9 cellular contexts compared by ENCODE assay signal in the genomic region with DNA sequence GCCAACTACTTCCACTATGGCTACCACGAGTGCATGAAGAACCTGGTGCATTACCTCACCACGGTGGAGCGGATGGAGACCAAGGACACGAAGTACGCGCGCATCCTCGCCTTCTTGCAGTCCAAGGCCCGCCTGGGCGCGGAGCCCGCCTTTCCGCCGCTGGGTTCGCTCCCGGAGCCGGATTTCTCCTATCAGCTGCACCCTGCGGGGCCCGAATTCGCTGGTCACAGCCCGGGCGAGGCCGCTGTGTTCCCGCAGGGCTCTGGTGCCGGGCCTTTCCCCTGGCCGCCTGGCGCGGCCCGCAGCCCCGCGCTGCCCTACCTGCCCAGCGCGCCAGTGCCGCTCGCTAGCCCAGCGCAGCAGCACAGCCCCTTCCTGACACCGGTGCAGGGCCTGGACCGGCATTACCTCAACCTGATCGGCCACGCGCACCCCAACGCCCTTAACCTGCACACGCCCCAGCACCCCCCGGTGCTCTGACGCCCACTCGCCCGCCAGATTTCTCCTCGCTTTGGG. TPM values are rescaled to one million over a fixed set of nuclear protein-coding genes. Genes with fewer than 3 reads are reported as not detected.
DNase-seq lines count a peak whose midpoint lies in the region; ATAC-seq lines count a peak whose summit lies in the region.
"Had no signal": no experiment of that assay in that cellular context is flagged by ENCODE, and none has a peak within 500 bp of the region (broad histone marks: within the 10 kb centered on the region; RNA-seq: fewer than 3 reads in every experiment).

No MANE protein-coding gene starts in this region.

- H3K27me3 ChIP-seq in skeletal muscle tissue (ENCODE audit: control insufficient read depth in 3 of 3, insufficient read depth in 3 of 3, low read length in 3 of 3) = peaks cover 87 to 98% (median 96%) of the 10 kb centered on the region in 3 donors

- DNase-seq in NCI-H2227 (lab: John Stamatoyannopoulos, UW; ENCODE audit: unreplicated experiment) (peak; percentile 26), NCI-H2227 treated with DMSO at 0.1 percent for 48 hours (lab: John Stamatoyannopoulos, UW) (no peak), RPMI7951 (ENCODE audit: low read depth) (peak; percentile 8), foreskin melanocyte (peak; percentile 21), GM03348 (ENCODE audit: low spot score) (no peak)
- DNase-seq: T1000 had no signal

- no peaks in the 10 kb centered on the region for H3K36me3 ChIP-seq in skeletal muscle tissue (ENCODE audit: control insufficient read depth in 3 of 3, insufficient read depth in 3 of 3, low read length in 3 of 3)

- ATAC-seq in GM19035 (IDR thresholded peaks at IDR 0.05; ENCODE audit: unreplicated experiment) (no peak), GM19452 (IDR thresholded peaks at IDR 0.05; ENCODE audit: unreplicated experiment) (no peak)

- peaks cover 21 to 44% (median 38%) of the 10 kb centered on the region in 3 donors for H3K4me1 ChIP-seq in skeletal muscle tissue (ENCODE audit: control insufficient read depth in 3 of 3, insufficient read depth in 3 of 3, low read length in 3 of 3)

- no peaks in the 10 kb centered on the region for H3K9me3 ChIP-seq in skeletal muscle tissue (ENCODE audit: control insufficient read depth in 3 of 3, low read length in 3 of 3)

- H3K27ac ChIP-seq in skeletal muscle tissue (ENCODE audit: low read depth, low read length) = no peak overlapping the region

- peak overlapping the region in 1 of 3 donors; percentile 25 for H3K9ac ChIP-seq in skeletal muscle tissue (ENCODE audit: low read depth in 1 of 3, low read length in 3 of 3)

- peak overlapping the region in 2 of 3 donors; percentile 13 to 52 for H3K4me3 ChIP-seq in skeletal muscle tissue (ENCODE audit: low read length in 3 of 3)

RNA-seq across cellular contexts. Expression of a gene that starts 2.1 kb away (rescaled TPM):
- total RNA-seq in RPMI7951 (2014; rRNA removed; shearing (Covaris generic)) = not detected in 2 replicates
- total RNA-seq in skeletal muscle tissue = not detected

Comparison
In these comparisons a context has a peak if more than half of its experiments do, and no peak if none do; other contexts are left out.
1. DNase-seq: peak in NCI-H2227 (single experiment), RPMI7951 (single experiment) and foreskin melanocyte (single experiment); none in NCI-H2227 treated with DMSO at 0.1 percent for 48 hours (single experiment) and GM03348 (single experiment).